24 cellular contexts compared by ENCODE assay signal in the genomic region with DNA sequence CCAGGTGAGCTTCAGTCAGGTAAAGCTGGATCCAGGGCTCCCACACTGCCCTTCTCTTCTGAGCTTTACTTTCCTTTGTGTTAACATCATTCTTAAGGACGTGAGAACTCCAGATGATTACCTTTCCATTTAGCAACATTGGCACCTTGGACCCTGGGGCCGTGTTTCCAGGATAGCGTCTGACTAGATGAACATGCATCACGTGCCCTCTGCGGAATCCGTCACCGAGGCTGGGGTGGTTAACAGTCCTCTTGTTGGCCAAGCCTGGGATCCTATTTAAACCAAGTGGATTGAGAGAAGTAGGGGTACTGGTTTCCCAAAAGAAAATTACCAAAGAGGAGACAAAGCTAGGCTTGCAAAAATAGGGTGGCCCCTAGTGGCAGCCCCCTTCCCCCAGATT. TPM values are rescaled to one million over a fixed set of nuclear protein-coding genes. Genes with fewer than 3 reads are reported as not detected.
"Had no signal": no experiment of that assay in that cellular context is flagged by ENCODE, and none has a peak within 500 bp of the region (broad histone marks: within the 10 kb centered on the region; RNA-seq: fewer than 3 reads in every experiment).

No MANE protein-coding gene starts in this region.

- H3K9me3 ChIP-seq: left lung, lower lobe of right lung, neutrophil, pancreas, prostate gland, sigmoid colon, suprapubic skin, thoracic aorta, tibial artery, upper lobe of right lung had no signal

- H3K4me2 ChIP-seq: neural progenitor cell, smooth muscle cell had no signal

- FAIRE-seq: keratinocyte, pancreas, urothelium cell line had no signal

- H3K27ac ChIP-seq: left lung, lower lobe of right lung, neural progenitor cell, neutrophil, pancreas, prostate gland, sigmoid colon, suprapubic skin, thoracic aorta, tibial artery, upper lobe of right lung had no signal

- H3K36me3 ChIP-seq: neural progenitor cell had no signal

- H3K4me3 ChIP-seq: left lung, lower lobe of right lung, neural progenitor cell, pancreas, prostate gland, sigmoid colon, smooth muscle cell, suprapubic skin, thoracic aorta, tibial artery, upper lobe of right lung had no signal

- DNase-seq: head of caudate nucleus; hippocampal formation; left colon; left lung; lower lobe of right lung; mammary epithelial cell; mesenchymal stem cell; natural killer cell; occipital lobe; retina; sigmoid colon; stimulated activated naive B cell treated with anti-CD40 and anti-IgM and Interleukin-4, amounts not matched to agents 10 μg/mL and 1 μg/mL and 100 μg/mL, for 72 hours; tibial artery; upper lobe of right lung had no signal

- H3K9ac ChIP-seq: neural progenitor cell had no signal

- H3K4me1 ChIP-seq: neural progenitor cell, prostate gland had no signal

- H3K27me3 ChIP-seq: left lung, neural progenitor cell, neutrophil, pancreas, sigmoid colon, suprapubic skin, tibial artery, upper lobe of right lung had no signal

- ATAC-seq: left colon, left lung, lower lobe of right lung, natural killer cell, pancreas, right cardiac atrium had no signal

- H2AFZ ChIP-seq: neural progenitor cell had no signal

RNA-seq across cellular contexts. Expression of a gene that starts 49.2 kb away (rescaled TPM):
- total RNA-seq: mammary epithelial cell, occipital lobe, sigmoid colon, smooth muscle cell, thoracic aorta, upper lobe of right lung had no signal
- polyA plus RNA-seq: keratinocyte, mammary epithelial cell, smooth muscle cell had no signal
